7 cellular contexts compared by ENCODE assay signal in genomic region chr17:50534222-50534978, GRCh38. TPM values are rescaled to one million over a fixed set of nuclear protein-coding genes. Genes with fewer than 3 reads are reported as not detected.
A peak's percentile ranks its signal among the peaks of the same experiment; 100 is the strongest.
DNase-seq lines count a peak whose midpoint lies in the region; ATAC-seq, FAIRE-seq and TF ChIP-seq lines count a peak whose summit lies in the region.
"Had no signal": no experiment of that assay in that cellular context is flagged by ENCODE, and none has a peak within 500 bp of the region (broad histone marks: within the 10 kb centered on the region; RNA-seq: fewer than 3 reads in every experiment).

No MANE protein-coding gene starts in this region.

- H3K4me2 ChIP-seq in K562 (ENCODE audit: insufficient read depth, low read length): no peak overlapping the region
- peak overlapping the region; percentile 99 for H3K4me2 ChIP-seq in neural progenitor cell

- no peaks in the 10 kb centered on the region for H3K9me3 ChIP-seq in K562 (replicated peaks; ENCODE audit: control insufficient read depth, insufficient read depth, low read depth, low read length)
- H3K9me3 ChIP-seq in neural progenitor cell (ENCODE audit: low read depth): no peaks in the 10 kb centered on the region
- H3K9me3 ChIP-seq: neutrophil had no signal

- POLR2A ChIA-PET in K562 (lab: Yijun Ruan, JAX): interaction anchor here (0.7 kb wide), 1 partner anchor 139 kb away, joined by 3 read pairs; no protein-coding TSS in a partner anchor

- H3K36me3 Mint-ChIP-seq in neural progenitor cell: no peaks in the 10 kb centered on the region

- no peak for TF ChIP-seq POLR2A in K562 (conservative IDR thresholded peaks at IDR 0.05)

- H3K9me1 ChIP-seq in K562 (ENCODE audit: control insufficient read depth, insufficient read depth, low read length): no peaks in the 10 kb centered on the region

- FAIRE-seq in K562 (lab: Jason Lieb, UNC) (no peak), D721Med (lab: Jason Lieb, UNC) (no peak)

- DNase-seq in HPDE6-E6E7 (ENCODE audit: extremely low spot score) (peak; percentile 95), K562 (ENCODE audit: extremely low read depth in 1 of 4, low spot score in 3 of 4) (peak; percentile 28 to 63 (median 52)), neural progenitor cell (ENCODE audit: low spot score) (peak; percentile 55), T-helper 1 cell (no peak), D721Med (ENCODE audit: insufficient read length, low spot score) (no peak), KBM-7 (no peak)

- H3K36me3 ChIP-seq in K562 (ENCODE audit: control insufficient read depth, insufficient read depth, low read length): no peaks in the 10 kb centered on the region
- H3K36me3 ChIP-seq in neural progenitor cell: no peaks in the 10 kb centered on the region
- H3K36me3 ChIP-seq: neutrophil had no signal

- H3K79me2 ChIP-seq in K562 (ENCODE audit: control insufficient read depth, insufficient read depth, low read length) (no peaks in the 10 kb centered on the region), neural progenitor cell (ENCODE audit: low read depth) (no peaks in the 10 kb centered on the region)

- TF ChIP-seq CTCF in K562 (IDR thresholded peaks at IDR 0.05 in 2 of 3, conservative IDR thresholded peaks at IDR 0.05 in 1 of 3; ENCODE audit: insufficient read depth in 2 of 3, low read depth in 1 of 3, low read length in 3 of 3): peak; percentile 19 to 47 (median 43); a peak in 4 of 6 replicates
- peak; percentile 52 for TF ChIP-seq CTCF in neural progenitor cell (IDR thresholded peaks at IDR 0.05)
- TF ChIP-seq CTCF in D721Med (IDR thresholded peaks at IDR 0.05; ENCODE audit: insufficient read depth, missing control alignments): no peak

- BruUV-seq in K562 (replicated peaks; lab: Mats Ljungman, UMichigan): no TSS peak

- 21% methylated on average over 20 of the region's 24 CpGs for WGBS in K562 (ENCODE audit: insufficient coverage, low coverage, missing lambda C conversion rate)

- TF ChIP-seq EP300 in K562 (IDR thresholded peaks at IDR 0.05; ENCODE audit: low read length): no peak

- H3K9ac ChIP-seq in K562 (ENCODE audit: insufficient read depth in 1 of 2, low read depth in 2 of 2, low read length in 2 of 2) (peak overlapping the region in 1 of 2 experiments; percentile 57; a peak in 1 of 4 replicates), neural progenitor cell (no peak overlapping the region)

- peak; percentile 72 for ATAC-seq in K562

- no peaks in the 10 kb centered on the region for H3F3A ChIP-seq in neural progenitor cell (ENCODE audit: low read depth)

- H3K9me3 Mint-ChIP-seq in neural progenitor cell: no peaks in the 10 kb centered on the region

- no peak overlapping the region for H3K4me3 Mint-ChIP-seq in neural progenitor cell

- H3K27ac ChIP-seq in K562 (ENCODE audit: extremely low read depth, low read depth, low read length): no peak overlapping the region
- H3K27ac ChIP-seq in neural progenitor cell: no peak overlapping the region
- H3K27ac ChIP-seq: neutrophil had no signal

- H3K4me3 ChIP-seq in K562 (no peak overlapping the region), neural progenitor cell (peak overlapping the region; percentile 56)

- in situ Hi-C loops in K562 (cut with MboI) (no loop called here), KBM-7 (cut with MboI; ENCODE audit: low pct_unique_long_range_greater_than_20kb, low sequenced_read_pairs) (no loop called here)

- H3K4me1 Mint-ChIP-seq in neural progenitor cell: peaks cover 32% of the 10 kb centered on the region

- intact Hi-C loops in K562 (cut with micrococcal nuclease): no loop called here

- H3K27me3 ChIP-seq in K562 (ENCODE audit: control insufficient read depth in 2 of 2, insufficient read depth in 2 of 2, low read length in 2 of 2) (peaks cover 28 to 58% of the 10 kb centered on the region in 2 experiments; a peak in 4 of 5 replicates), neural progenitor cell (peaks cover 42% of the 10 kb centered on the region)

- CTCF ChIA-PET in K562 (lab: Yijun Ruan, JAX; ENCODE audit: low intra/inter-chr PET ratio): interaction anchor here (0.6 kb wide), 1 partner anchor 317 kb away, joined by 3 read pairs; no protein-coding TSS in a partner anchor

- no peak for TF ChIP-seq RAD21 in K562 (CRISPR knock-in tag; conservative IDR thresholded peaks at IDR 0.05 in 1 of 2, IDR thresholded peaks at IDR 0.05 in 1 of 2)

- H3K27ac Mint-ChIP-seq in neural progenitor cell: peak overlapping the region; percentile 96

- H2AFZ ChIP-seq in K562 (ENCODE audit: low read depth, low read length) (no peak overlapping the region), neural progenitor cell (replicated peaks) (no peak overlapping the region)

- H3K4me1 ChIP-seq in K562 (replicated peaks in 1 of 2; ENCODE audit: control insufficient read depth in 2 of 2, insufficient read depth in 2 of 2, low read length in 2 of 2) (peaks cover 0 to 41% of the 10 kb centered on the region in 2 experiments; a peak in 3 of 5 replicates), neural progenitor cell (peaks cover 25% of the 10 kb centered on the region)

- H4K20me1 ChIP-seq in K562 (replicated peaks; ENCODE audit: control insufficient read depth, insufficient read depth, low read length): peaks cover 16% of the 10 kb centered on the region; the same call in 1 of the 2 replicates
- H4K20me1 ChIP-seq in neural progenitor cell (ENCODE audit: low read depth): peaks cover 11% of the 10 kb centered on the region

- H3K27me3 Mint-ChIP-seq in neural progenitor cell (ENCODE audit: insufficient read depth, low read depth): peaks cover 21% of the 10 kb centered on the region

RNA-seq across cellular contexts. Expression of gene EPN3, which starts 1.9 kb away (rescaled TPM):
- 0.09 TPM in 1 of 2 replicates, not detected in the other for total RNA-seq in K562 (2011; cell fraction: chromatin; rRNA removed; ENCODE audit: low replicate concordance)
- 0.33 TPM in 1 of 2 replicates, not detected in the other for total RNA-seq in K562 (2011; cell fraction: nucleolus; rRNA removed)
- not detected in 2 replicates for total RNA-seq in K562 (2011; cell fraction: nucleoplasm; rRNA removed)
- total RNA-seq in K562 (2014; rRNA removed) (not detected in 2 replicates), K562 (2014; rRNA removed; fragmentation: Illumina TruSeq; extraction: Trizol) (not detected in 2 replicates), K562 (2015; rRNA removed; fragmentation: Illumina TruSeq; extraction: Trizol) (not detected in 2 replicates), K562 (2021) (0.16 TPM in 2 replicates), neural progenitor cell (ENCODE audit: low replicate concordance) (0.09 and 0.24 TPM in 2 replicates)
- polyA plus RNA-seq in K562 (2011; rRNA removed) (not detected in 2 replicates), K562 (2014; fragmentation: Illumina TruSeq; extraction: Trizol) (not detected in 2 replicates), K562 (2014; fragmentation: Nextera tagmentation; extraction: Ambion mirVana) (not detected), K562 (2014; rRNA removed) (not detected in 2 replicates)
- 0.01 TPM in 1 of 2 replicates, not detected in the other for polyA plus RNA-seq in K562 (2011; cell fraction: cytosol; rRNA removed)
- polyA plus RNA-seq in K562 (2011; cell fraction: nucleus; rRNA removed): 0.04 and 0.07 TPM in 2 replicates
- polyA plus RNA-seq in K562 (2012): not detected in 2 replicates
- 0.09 TPM in 1 of 2 replicates, not detected in the other for polyA minus RNA-seq in K562 (2011; rRNA and poly(A)+ RNA removed)
- polyA minus RNA-seq in K562 (2011; cell fraction: cytosol; rRNA and poly(A)+ RNA removed): not detected in 2 replicates
- polyA minus RNA-seq in K562 (2011; cell fraction: nucleus; rRNA and poly(A)+ RNA removed): 0.11 TPM in 1 of 2 replicates, not detected in the other

RNA-seq across cellular contexts. Expression of gene SPATA20, which starts 12.6 kb away (rescaled TPM):
- 6.5 and 16.4 TPM in 2 replicates for total RNA-seq in K562 (2011; cell fraction: chromatin; rRNA removed; ENCODE audit: low replicate concordance)
- total RNA-seq in K562 (2011; cell fraction: nucleolus; rRNA removed): 10.9 and 11.0 TPM in 2 replicates
- 5.4 and 7.9 TPM in 2 replicates for total RNA-seq in K562 (2011; cell fraction: nucleoplasm; rRNA removed)
- total RNA-seq in K562 (2014; rRNA removed): 1.0 and 2.6 TPM in 2 replicates
- 0.67 and 0.80 TPM in 2 replicates for total RNA-seq in K562 (2014; rRNA removed; fragmentation: Illumina TruSeq; extraction: Trizol)
- total RNA-seq in K562 (2015; rRNA removed; fragmentation: Illumina TruSeq; extraction: Trizol): 1.8 and 2.1 TPM in 2 replicates
- total RNA-seq in K562 (2021): 2.5 and 3.2 TPM in 2 replicates
- 1.5 and 5.8 TPM in 2 replicates for polyA plus RNA-seq in K562 (2011; rRNA removed)
- polyA plus RNA-seq in K562 (2011; cell fraction: cytosol; rRNA removed): 1.6 and 2.9 TPM in 2 replicates
- polyA plus RNA-seq in K562 (2011; cell fraction: nucleus; rRNA removed): 33.3 and 59.9 TPM in 2 replicates
- 2.7 and 9.9 TPM in 2 replicates for polyA plus RNA-seq in K562 (2012)
- 1.3 and 2.1 TPM in 2 replicates for polyA plus RNA-seq in K562 (2014; fragmentation: Illumina TruSeq; extraction: Trizol)
- under 1 TPM; 0.08 to 0.13 TPM for polyA plus RNA-seq in K562 (2014; fragmentation: Nextera tagmentation; extraction: Ambion mirVana)
- 3.7 and 4.0 TPM in 2 replicates for polyA plus RNA-seq in K562 (2014; rRNA removed)
- polyA minus RNA-seq in K562 (2011; rRNA and poly(A)+ RNA removed): 1.6 and 1.8 TPM in 2 replicates
- polyA minus RNA-seq in K562 (2011; cell fraction: cytosol; rRNA and poly(A)+ RNA removed): 0.48 and 5.2 TPM in 2 replicates
- polyA minus RNA-seq in K562 (2011; cell fraction: nucleus; rRNA and poly(A)+ RNA removed): 7.9 and 20.1 TPM in 2 replicates
- 22.8 and 60.5 TPM in 2 replicates for total RNA-seq in neural progenitor cell (ENCODE audit: low replicate concordance)

RNA-seq across cellular contexts. Expression of gene CACNA1G, which starts 26.1 kb away (rescaled TPM):
- total RNA-seq in K562 (2011; cell fraction: chromatin; rRNA removed; ENCODE audit: low replicate concordance): 0.23 TPM in 2 replicates
- not detected in 2 replicates for total RNA-seq in K562 (2011; cell fraction: nucleolus; rRNA removed)
- not detected in 2 replicates for total RNA-seq in K562 (2011; cell fraction: nucleoplasm; rRNA removed)
- total RNA-seq in K562 (2014; rRNA removed) (not detected in 2 replicates), K562 (2014; rRNA removed; fragmentation: Illumina TruSeq; extraction: Trizol) (not detected in 2 replicates), K562 (2015; rRNA removed; fragmentation: Illumina TruSeq; extraction: Trizol) (not detected in 2 replicates), K562 (2021) (not detected in 2 replicates), neural progenitor cell (ENCODE audit: low replicate concordance) (1.6 and 4.9 TPM in 2 replicates)
- polyA plus RNA-seq in K562 (2011; rRNA removed) (0.01 TPM in 1 of 2 replicates, not detected in the other), K562 (2014; fragmentation: Illumina TruSeq; extraction: Trizol) (not detected in 2 replicates), K562 (2014; fragmentation: Nextera tagmentation; extraction: Ambion mirVana) (not detected), K562 (2014; rRNA removed) (not detected in 2 replicates)
- polyA plus RNA-seq in K562 (2011; cell fraction: cytosol; rRNA removed): 0.07 TPM in 1 of 2 replicates, not detected in the other
- polyA plus RNA-seq in K562 (2011; cell fraction: nucleus; rRNA removed): 0.07 TPM in 2 replicates
- polyA plus RNA-seq in K562 (2012): 0.06 TPM in 1 of 2 replicates, not detected in the other
- not detected in 2 replicates for polyA minus RNA-seq in K562 (2011; rRNA and poly(A)+ RNA removed)
- not detected in 2 replicates for polyA minus RNA-seq in K562 (2011; cell fraction: cytosol; rRNA and poly(A)+ RNA removed)
- not detected in 2 replicates for polyA minus RNA-seq in K562 (2011; cell fraction: nucleus; rRNA and poly(A)+ RNA removed)

RNA-seq across cellular contexts. Expression of gene MYCBPAP, which starts 26.2 kb away (rescaled TPM):
- total RNA-seq in K562 (2011; cell fraction: chromatin; rRNA removed; ENCODE audit: low replicate concordance): not detected in 2 replicates
- 0.50 TPM in 1 of 2 replicates, not detected in the other for total RNA-seq in K562 (2011; cell fraction: nucleolus; rRNA removed)
- 0.31 and 1.5 TPM in 2 replicates for total RNA-seq in K562 (2011; cell fraction: nucleoplasm; rRNA removed)
- total RNA-seq in K562 (2014; rRNA removed) (not detected in 2 replicates), K562 (2014; rRNA removed; fragmentation: Illumina TruSeq; extraction: Trizol) (not detected in 2 replicates), K562 (2015; rRNA removed; fragmentation: Illumina TruSeq; extraction: Trizol) (not detected in 2 replicates), K562 (2021) (not detected in 2 replicates), neural progenitor cell (ENCODE audit: low replicate concordance) (3.5 and 3.8 TPM in 2 replicates)
- polyA plus RNA-seq in K562 (2011; rRNA removed) (not detected in 2 replicates), K562 (2014; fragmentation: Illumina TruSeq; extraction: Trizol) (not detected in 2 replicates), K562 (2014; fragmentation: Nextera tagmentation; extraction: Ambion mirVana) (not detected), K562 (2014; rRNA removed) (not detected in 2 replicates)
- polyA plus RNA-seq in K562 (2011; cell fraction: cytosol; rRNA removed): not detected in 2 replicates
- polyA plus RNA-seq in K562 (2011; cell fraction: nucleus; rRNA removed): 0.07 TPM in 1 of 2 replicates, not detected in the other
- not detected in 2 replicates for polyA plus RNA-seq in K562 (2012)
- not detected in 2 replicates for polyA minus RNA-seq in K562 (2011; rRNA and poly(A)+ RNA removed)
- not detected in 2 replicates for polyA minus RNA-seq in K562 (2011; cell fraction: cytosol; rRNA and poly(A)+ RNA removed)
- polyA minus RNA-seq in K562 (2011; cell fraction: nucleus; rRNA and poly(A)+ RNA removed): not detected in 2 replicates

RNA-seq across cellular contexts. Expression of gene RSAD1, which starts 55.7 kb away (rescaled TPM):
- 82.5 and 106 TPM in 2 replicates for total RNA-seq in K562 (2011; cell fraction: chromatin; rRNA removed; ENCODE audit: low replicate concordance)
- total RNA-seq in K562 (2011; cell fraction: nucleolus; rRNA removed): 91.9 and 98.4 TPM in 2 replicates
- total RNA-seq in K562 (2011; cell fraction: nucleoplasm; rRNA removed): 76.1 and 86.0 TPM in 2 replicates
- 27.3 and 39.7 TPM in 2 replicates for total RNA-seq in K562 (2014; rRNA removed)
- 24.5 and 26.8 TPM in 2 replicates for total RNA-seq in K562 (2014; rRNA removed; fragmentation: Illumina TruSeq; extraction: Trizol)
- 25.9 and 26.2 TPM in 2 replicates for total RNA-seq in K562 (2015; rRNA removed; fragmentation: Illumina TruSeq; extraction: Trizol)
- 41.9 and 44.0 TPM in 2 replicates for total RNA-seq in K562 (2021)
- 37.3 and 40.0 TPM in 2 replicates for polyA plus RNA-seq in K562 (2011; rRNA removed)
- polyA plus RNA-seq in K562 (2011; cell fraction: cytosol; rRNA removed): 24.5 and 36.5 TPM in 2 replicates
- polyA plus RNA-seq in K562 (2011; cell fraction: nucleus; rRNA removed): 190 and 193 TPM in 2 replicates
- 23.1 and 26.7 TPM in 2 replicates for polyA plus RNA-seq in K562 (2012)
- 23.1 and 24.9 TPM in 2 replicates for polyA plus RNA-seq in K562 (2014; fragmentation: Illumina TruSeq; extraction: Trizol)
- 1 to 10 TPM; 4.5 to 5.2 TPM for polyA plus RNA-seq in K562 (2014; fragmentation: Nextera tagmentation; extraction: Ambion mirVana)
- 42.5 and 44.8 TPM in 2 replicates for polyA plus RNA-seq in K562 (2014; rRNA removed)
- polyA minus RNA-seq in K562 (2011; rRNA and poly(A)+ RNA removed): 22.7 and 23.6 TPM in 2 replicates
- polyA minus RNA-seq in K562 (2011; cell fraction: cytosol; rRNA and poly(A)+ RNA removed): 10.9 and 17.9 TPM in 2 replicates
- 60.3 and 71.5 TPM in 2 replicates for polyA minus RNA-seq in K562 (2011; cell fraction: nucleus; rRNA and poly(A)+ RNA removed)
- 9.7 and 12.9 TPM in 2 replicates for total RNA-seq in neural progenitor cell (ENCODE audit: low replicate concordance)

Comparison
In these comparisons a context has a peak if more than half of its experiments do, and no peak if none do; other contexts are left out.
1. DNase-seq: peak in HPDE6-E6E7 (single experiment), K562 (4 of 4) and neural progenitor cell (single experiment); none in T-helper 1 cell (0 of 5), D721Med (single experiment) and KBM-7 (single experiment).